8 cellular contexts compared by ENCODE assay signal in genomic region chr5:145969714-145970092, GRCh38. TPM values are rescaled to one million over a fixed set of nuclear protein-coding genes. Genes with fewer than 3 reads are reported as not detected.
"Had no signal": no experiment of that assay in that cellular context is flagged by ENCODE, and none has a peak within 500 bp of the region (broad histone marks: within the 10 kb centered on the region; RNA-seq: fewer than 3 reads in every experiment).

No MANE protein-coding gene starts in this region.

- H3K4me1 ChIP-seq: HAP-1 had no signal

- ATAC-seq: HCT116 had no signal

- H3K4me3 ChIP-seq: GM23248, HAP-1 had no signal

- H3K4me3 Mint-ChIP-seq: HFFc6 had no signal

- H2AFZ ChIP-seq: GM23248 had no signal

- H3K9ac ChIP-seq: GM23248 had no signal

- DNase-seq: GM23248, GOT3, H7, HFFc6, IMR-90 had no signal

- H3K27ac Mint-ChIP-seq: HFFc6 had no signal

- H3K9me3 ChIP-seq: HAP-1 had no signal

- H3K27ac ChIP-seq: GM23248, HL-60 had no signal

- H3K36me3 ChIP-seq: HAP-1 had no signal

RNA-seq across cellular contexts. Expression of gene SH3RF2, which starts 33.3 kb away (rescaled TPM):
- total RNA-seq: GM23248 had no signal
